21 cellular contexts compared by ENCODE assay signal in the genomic region with DNA sequence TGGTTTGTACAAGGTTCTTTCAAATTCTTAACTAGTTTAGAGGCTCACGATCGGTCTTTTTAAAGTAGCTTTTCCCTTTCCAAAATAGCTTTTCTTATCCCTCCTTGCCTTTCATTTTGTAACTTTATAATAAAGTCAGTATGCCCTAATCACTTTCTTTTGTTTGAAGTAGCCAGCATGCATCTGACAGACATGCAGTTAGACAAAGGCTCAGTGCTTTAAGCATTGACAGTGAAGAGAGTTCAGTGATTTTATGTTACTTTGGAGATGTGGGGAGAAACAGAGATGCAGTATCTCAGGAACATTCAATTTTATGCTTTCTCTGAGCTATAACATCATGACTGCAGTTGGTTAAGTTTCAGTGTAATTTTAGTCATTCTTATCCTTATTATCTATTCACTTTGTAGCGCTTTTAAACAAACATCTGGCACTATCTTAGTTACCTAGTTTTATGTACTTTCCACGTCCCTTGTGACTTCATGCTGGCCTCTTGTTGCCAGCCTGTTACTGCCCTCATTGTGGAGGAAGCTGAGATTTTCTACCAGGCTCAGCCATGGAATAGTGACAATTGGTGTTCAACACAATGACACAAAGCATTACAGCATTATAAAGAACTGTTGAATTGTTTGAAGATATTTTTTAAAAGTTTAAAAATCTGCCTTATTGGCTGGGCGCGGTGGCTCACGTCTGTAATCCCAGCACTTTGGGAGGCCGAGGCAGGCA.
DNase-seq lines count a peak whose midpoint lies in the region; ATAC-seq and TF ChIP-seq lines count a peak whose summit lies in the region.
"Had no signal": no experiment of that assay in that cellular context is flagged by ENCODE, and none has a peak within 500 bp of the region (broad histone marks: within the 10 kb centered on the region; RNA-seq: fewer than 3 reads in every experiment).

No MANE protein-coding gene starts in this region.

- H3K27me3 ChIP-seq in cardiac muscle cell (no peaks in the 10 kb centered on the region), heart right ventricle (no peaks in the 10 kb centered on the region), SU-DHL-6 (ENCODE audit: low read length) (no peaks in the 10 kb centered on the region), GM23338 (ENCODE audit: insufficient read depth) (no peaks in the 10 kb centered on the region)
- H3K27me3 ChIP-seq: uterus had no signal

- no peak for DNase-seq in cardiac muscle cell (ENCODE audit: low read depth in 1 of 2, low spot score in 1 of 2)
- DNase-seq in heart right ventricle, result no peak
- DNase-seq in left lobe of liver (ENCODE audit: low spot score), result no peak
- no peak for DNase-seq in stimulated activated naive B cell treated with anti-CD40 and anti-IgM and Interleukin-4, amounts not matched to agents 10 μg/mL and 1 μg/mL and 100 μg/mL, for 72 hours
- DNase-seq in hypothalamus (lab: John Stamatoyannopoulos, UW), result no peak
- no peak for DNase-seq in RWPE1 (ENCODE audit: low spot score)
- DNase-seq in GM23338 (ENCODE audit: low spot score), result no peak
- DNase-seq: activated CD4-positive, alpha-beta T cell treated with anti-CD3 and anti-CD28 coated beads, Interleukin-2, amount 10 ng/mL, durations not matched to agents 24 days and 14 days; activated CD8-positive, alpha-beta memory T cell treated with anti-CD3 and anti-CD28 coated beads, Interleukin-2, amount 50 U/mL, for 48 hours; amygdala; central memory CD4-positive, alpha-beta T cell; effector CD8-positive, alpha-beta T cell; immature natural killer cell; natural killer cell; NCI-H1105; SHP77; stimulated activated CD4-positive, alpha-beta T cell treated with anti-CD3 and anti-CD28 coated beads, Interleukin-4, amount 100 ng/mL, for 1 hour; uterus had no signal

- H3K9ac ChIP-seq in SU-DHL-6 (ENCODE audit: low read length), result peak overlapping the region; percentile 58
- H3K9ac ChIP-seq: BLaER1 treated with 17β-estradiol and CSF1 and Interleukin-3, amounts not matched to agents 10 nM and 100 nM had no signal

- H4K20me1 ChIP-seq in SU-DHL-6 (ENCODE audit: low read depth, low read length), result no peaks in the 10 kb centered on the region
- peaks cover 38% of the 10 kb centered on the region for H4K20me1 ChIP-seq in GM23338 (replicated peaks; ENCODE audit: insufficient read depth)

- CTCF ChIA-PET in RWPE1 (lab: Yijun Ruan, JAX), result no interaction called here

- H3K36me3 ChIP-seq in cardiac muscle cell (no peaks in the 10 kb centered on the region), heart right ventricle (no peaks in the 10 kb centered on the region), SU-DHL-6 (ENCODE audit: low read length) (0 out of 2 replicates have a peak, but pooled peaks cover 3% of the 10 kb centered on the region), GM23338 (ENCODE audit: insufficient read depth) (no peaks in the 10 kb centered on the region)
- H3K36me3 ChIP-seq: BLaER1 treated with 17β-estradiol and CSF1 and Interleukin-3, amounts not matched to agents 10 nM and 100 nM; uterus had no signal

- H3K27ac Mint-ChIP-seq in stimulated activated naive B cell treated with anti-CD40 and anti-IgM and Interleukin-4, amounts not matched to agents 10 μg/mL and 1 μg/mL and 100 μg/mL, for 72 hours, result peak overlapping the region; percentile 16
- H3K27ac Mint-ChIP-seq in GM23338, result no peak overlapping the region
- H3K27ac Mint-ChIP-seq: activated CD4-positive, alpha-beta T cell treated with anti-CD3 and anti-CD28 coated beads, Interleukin-2, amount 10 ng/mL, durations not matched to agents 24 days and 14 days; immature natural killer cell; natural killer cell had no signal

- peak overlapping the region; percentile 93 for H3K4me2 ChIP-seq in SU-DHL-6 (ENCODE audit: low read depth, low read length, poor library complexity, severe bottlenecking)
- no peak overlapping the region for H3K4me2 ChIP-seq in GM23338
- H3K4me2 ChIP-seq: smooth muscle cell had no signal

- peaks cover 86% of the 10 kb centered on the region for H3F3A ChIP-seq in SU-DHL-6 (ENCODE audit: insufficient read depth)
- H3F3A ChIP-seq in GM23338 (replicated peaks; ENCODE audit: low read depth), result no peaks in the 10 kb centered on the region

- no peaks in the 10 kb centered on the region for H3K9me2 ChIP-seq in SU-DHL-6 (replicated peaks; ENCODE audit: insufficient read depth, low read length)
- no peaks in the 10 kb centered on the region for H3K9me2 ChIP-seq in GM23338 (ENCODE audit: insufficient read depth)

- TF ChIP-seq CTCF in cardiac muscle cell (IDR thresholded peaks at IDR 0.05; ENCODE audit: low read depth, low read length), result no peak
- no peak for TF ChIP-seq CTCF in heart right ventricle (IDR thresholded peaks at IDR 0.05)
- no peak for TF ChIP-seq CTCF in SU-DHL-6 (IDR thresholded peaks at IDR 0.05; ENCODE audit: insufficient read depth, low read length, poor library complexity, severe bottlenecking)
- no peak for TF ChIP-seq CTCF in RWPE1 (conservative IDR thresholded peaks at IDR 0.05; ENCODE audit: low read depth)
- no peak for TF ChIP-seq CTCF in GM23338 (conservative IDR thresholded peaks at IDR 0.05; ENCODE audit: low read depth in 2 of 2)

- H3K27me3 Mint-ChIP-seq in stimulated activated naive B cell treated with anti-CD40 and anti-IgM and Interleukin-4, amounts not matched to agents 10 μg/mL and 1 μg/mL and 100 μg/mL, for 72 hours, result no peaks in the 10 kb centered on the region
- no peaks in the 10 kb centered on the region for H3K27me3 Mint-ChIP-seq in GM23338 (ENCODE audit: insufficient read depth, low read depth, poor library complexity)
- H3K27me3 Mint-ChIP-seq: activated CD4-positive, alpha-beta T cell treated with anti-CD3 and anti-CD28 coated beads, Interleukin-2, amount 10 ng/mL, durations not matched to agents 24 days and 14 days had no signal

- no peak overlapping the region for H3K4me3 Mint-ChIP-seq in stimulated activated naive B cell treated with anti-CD40 and anti-IgM and Interleukin-4, amounts not matched to agents 10 μg/mL and 1 μg/mL and 100 μg/mL, for 72 hours
- no peak overlapping the region for H3K4me3 Mint-ChIP-seq in GM23338
- H3K4me3 Mint-ChIP-seq: activated CD4-positive, alpha-beta T cell treated with anti-CD3 and anti-CD28 coated beads, Interleukin-2, amount 10 ng/mL, durations not matched to agents 24 days and 14 days; immature natural killer cell; natural killer cell had no signal

- no peaks in the 10 kb centered on the region for H3K36me3 Mint-ChIP-seq in stimulated activated naive B cell treated with anti-CD40 and anti-IgM and Interleukin-4, amounts not matched to agents 10 μg/mL and 1 μg/mL and 100 μg/mL, for 72 hours
- H3K36me3 Mint-ChIP-seq in GM23338 (ENCODE audit: low read depth), result no peaks in the 10 kb centered on the region
- H3K36me3 Mint-ChIP-seq: immature natural killer cell, natural killer cell had no signal

- H3K79me2 ChIP-seq in SU-DHL-6 (ENCODE audit: insufficient read depth, low read length), result peaks cover 86% of the 10 kb centered on the region
- H3K79me2 ChIP-seq in GM23338 (replicated peaks; ENCODE audit: insufficient read depth), result peaks cover 92% of the 10 kb centered on the region

- POLR2A ChIA-PET in RWPE1 (lab: Yijun Ruan, JAX; ENCODE audit: low non-redundant PET), result no interaction called here

- no peaks in the 10 kb centered on the region for H3K9me3 Mint-ChIP-seq in stimulated activated naive B cell treated with anti-CD40 and anti-IgM and Interleukin-4, amounts not matched to agents 10 μg/mL and 1 μg/mL and 100 μg/mL, for 72 hours
- no peaks in the 10 kb centered on the region for H3K9me3 Mint-ChIP-seq in GM23338
- H3K9me3 Mint-ChIP-seq: activated CD4-positive, alpha-beta T cell treated with anti-CD3 and anti-CD28 coated beads, Interleukin-2, amount 10 ng/mL, durations not matched to agents 24 days and 14 days; immature natural killer cell; natural killer cell had no signal

- no peaks in the 10 kb centered on the region for H3K9me3 ChIP-seq in cardiac muscle cell (ENCODE audit: low read depth)
- no peaks in the 10 kb centered on the region for H3K9me3 ChIP-seq in heart right ventricle
- H3K9me3 ChIP-seq in SU-DHL-6 (ENCODE audit: insufficient read depth, low read length), result no peaks in the 10 kb centered on the region
- H3K9me3 ChIP-seq: uterus had no signal

- H3K4me1 Mint-ChIP-seq in stimulated activated naive B cell treated with anti-CD40 and anti-IgM and Interleukin-4, amounts not matched to agents 10 μg/mL and 1 μg/mL and 100 μg/mL, for 72 hours, result peaks cover 44 to 71% of the 10 kb centered on the region in 2 donors
- H3K4me1 Mint-ChIP-seq in GM23338, result peaks cover 27% of the 10 kb centered on the region

- peak overlapping the region; percentile 63 for H3K27ac ChIP-seq in cardiac muscle cell
- H3K27ac ChIP-seq in heart right ventricle, result peak overlapping the region in 4 of 10 donors; percentile 2 to 27 (median 13)
- H3K27ac ChIP-seq in SU-DHL-6 (ENCODE audit: low read depth, low read length), result peak overlapping the region; percentile 99
- no peak overlapping the region for H3K27ac ChIP-seq in RWPE1
- no peak overlapping the region; the same call in 1 of the 2 replicates for H3K27ac ChIP-seq in GM23338 (ENCODE audit: low read depth)
- H3K27ac ChIP-seq: BLaER1 treated with 17β-estradiol and CSF1 and Interleukin-3, amounts not matched to agents 10 nM and 100 nM; uterus had no signal

- H3K4me1 ChIP-seq in cardiac muscle cell (ENCODE audit: low read depth) (peaks cover 22% of the 10 kb centered on the region), heart right ventricle (peaks cover 13 to 82% (median 44%) of the 10 kb centered on the region in 9 donors), GM23338 (ENCODE audit: insufficient read depth) (peaks cover 31% of the 10 kb centered on the region)

- intact Hi-C loops in heart right ventricle (cut with DNase I), result loop anchor here in 2 of 10 donors (10.0 kb wide), 2 partner anchors 86 to 364 kb away; partner anchors contain the start of gene AKAP13 (in 1 of the 2)

- WGBS in heart right ventricle, 2 donors, result 70 to 75% methylated on average over 8 of the region's 8 CpGs

- H2AFZ ChIP-seq in SU-DHL-6 (ENCODE audit: low read depth, low read length, severe bottlenecking) (no peak overlapping the region), GM23338 (no peak overlapping the region)

- H3K4me3 ChIP-seq in cardiac muscle cell (no peak overlapping the region), heart right ventricle (no peak overlapping the region), SU-DHL-6 (ENCODE audit: insufficient read depth, low read length, poor library complexity, severe bottlenecking) (peak overlapping the region; percentile 44), GM23338 (no peak overlapping the region)
- H3K4me3 ChIP-seq: BLaER1 treated with 17β-estradiol and CSF1 and Interleukin-3, amounts not matched to agents 10 nM and 100 nM; smooth muscle cell; uterus had no signal

- ATAC-seq in heart right ventricle (no peak), left lobe of liver (peak; percentile 56), GM23338 (no peak)
- ATAC-seq in stimulated activated naive B cell treated with anti-CD40 and anti-IgM and Interleukin-4, amounts not matched to agents 10 μg/mL and 1 μg/mL and 100 μg/mL, for 72 hours (replicated peaks), result peak in 1 of 2 donors; percentile 10
- ATAC-seq: natural killer cell had no signal

TF ChIP-seq in GM23338, 12 proteins besides CTCF, POLR2A, EP300 and RAD21 (continues in another document):
- no peak for TF ChIP-seq JUNB (IDR thresholded peaks at IDR 0.05; ENCODE audit: unreplicated experiment)

Comparison
In these comparisons a context has a peak if more than half of its experiments do, and no peak if none do; other contexts are left out.
1. H3K27ac ChIP-seq: peak in cardiac muscle cell (single experiment) and SU-DHL-6 (single experiment); none in RWPE1 (single experiment) and GM23338 (single experiment).